In genomic region chr6:154537942-154538341, GRCh38 we compare ENCODE assay signal across 15 cellular contexts.
"Had no signal": no experiment of that assay in that cellular context is flagged by ENCODE, and none has a peak within 500 bp of the region (broad histone marks: within the 10 kb centered on the region; RNA-seq: fewer than 3 reads in every experiment).

No MANE protein-coding gene starts in this region.

- H3K4me3 ChIP-seq: right atrium auricular region, spleen, tibial nerve had no signal

- ATAC-seq: activated CD4-positive, alpha-beta T cell treated with anti-CD3 and anti-CD28 coated beads for 36 hours; activated CD8-positive, alpha-beta T cell treated with anti-CD3 and anti-CD28 coated beads for 36 hours; stimulated activated naive B cell treated with anti-CD40 and anti-IgM and Interleukin-4, amounts not matched to agents 10 μg/mL and 1 μg/mL and 100 μg/mL, for 72 hours had no signal

- H3K27me3 ChIP-seq: right atrium auricular region, spleen, tibial nerve had no signal

- H3K27ac ChIP-seq: epithelial cell of prostate, right atrium auricular region, spleen, WERI-Rb-1 had no signal

- H3K36me3 ChIP-seq: right atrium auricular region, spleen, tibial nerve, WERI-Rb-1 had no signal

- H3K4me1 Mint-ChIP-seq: activated CD4-positive, alpha-beta T cell treated with anti-CD3 and anti-CD28 coated beads for 36 hours; stimulated activated naive B cell treated with anti-CD40 and anti-IgM and Interleukin-4, amounts not matched to agents 10 μg/mL and 1 μg/mL and 100 μg/mL, for 72 hours had no signal

- H3K4me3 Mint-ChIP-seq: activated CD4-positive, alpha-beta T cell treated with anti-CD3 and anti-CD28 coated beads for 36 hours; activated CD8-positive, alpha-beta T cell treated with anti-CD3 and anti-CD28 coated beads for 36 hours; stimulated activated naive B cell treated with anti-CD40 and anti-IgM and Interleukin-4, amounts not matched to agents 10 μg/mL and 1 μg/mL and 100 μg/mL, for 72 hours had no signal

- H3K27ac Mint-ChIP-seq: activated CD4-positive, alpha-beta T cell treated with anti-CD3 and anti-CD28 coated beads for 36 hours; activated CD8-positive, alpha-beta T cell treated with anti-CD3 and anti-CD28 coated beads for 36 hours; stimulated activated naive B cell treated with anti-CD40 and anti-IgM and Interleukin-4, amounts not matched to agents 10 μg/mL and 1 μg/mL and 100 μg/mL, for 72 hours had no signal

- H3K36me3 Mint-ChIP-seq: stimulated activated naive B cell treated with anti-CD40 and anti-IgM and Interleukin-4, amounts not matched to agents 10 μg/mL and 1 μg/mL and 100 μg/mL, for 72 hours had no signal

- H3K27me3 Mint-ChIP-seq: activated CD4-positive, alpha-beta T cell treated with anti-CD3 and anti-CD28 coated beads for 36 hours; activated CD8-positive, alpha-beta T cell treated with anti-CD3 and anti-CD28 coated beads for 36 hours had no signal

- H3K4me1 ChIP-seq: right atrium auricular region, spleen, tibial nerve had no signal

- DNase-seq: activated CD4-positive, alpha-beta T cell treated with anti-CD3 and anti-CD28 coated beads for 36 hours; activated CD8-positive, alpha-beta memory T cell treated with anti-CD3 and anti-CD28 coated beads, Interleukin-2, amount 50 U/mL, for 48 hours; activated CD8-positive, alpha-beta T cell treated with anti-CD3 and anti-CD28 coated beads for 36 hours; activated naive CD4-positive, alpha-beta T cell treated with Interleukin-2 at 50 U/mL for 16 hours; cortex of kidney; effector memory CD4-positive, alpha-beta T cell; SIG-M5; spleen; stimulated activated CD4-positive, alpha-beta T cell treated with anti-CD3 and anti-CD28 coated beads, Interleukin-1b, Interleukin-23, amount 100 ng/mL, for 48 hours; stimulated activated naive B cell treated with anti-CD40 and anti-IgM and Interleukin-4, amounts not matched to agents 10 μg/mL and 1 μg/mL and 100 μg/mL, for 72 hours; T1000; WERI-Rb-1 had no signal

- H3K9me3 ChIP-seq: right atrium auricular region, spleen, tibial nerve had no signal
